ENCODE assay signal across 9 cellular contexts in the genomic region with DNA sequence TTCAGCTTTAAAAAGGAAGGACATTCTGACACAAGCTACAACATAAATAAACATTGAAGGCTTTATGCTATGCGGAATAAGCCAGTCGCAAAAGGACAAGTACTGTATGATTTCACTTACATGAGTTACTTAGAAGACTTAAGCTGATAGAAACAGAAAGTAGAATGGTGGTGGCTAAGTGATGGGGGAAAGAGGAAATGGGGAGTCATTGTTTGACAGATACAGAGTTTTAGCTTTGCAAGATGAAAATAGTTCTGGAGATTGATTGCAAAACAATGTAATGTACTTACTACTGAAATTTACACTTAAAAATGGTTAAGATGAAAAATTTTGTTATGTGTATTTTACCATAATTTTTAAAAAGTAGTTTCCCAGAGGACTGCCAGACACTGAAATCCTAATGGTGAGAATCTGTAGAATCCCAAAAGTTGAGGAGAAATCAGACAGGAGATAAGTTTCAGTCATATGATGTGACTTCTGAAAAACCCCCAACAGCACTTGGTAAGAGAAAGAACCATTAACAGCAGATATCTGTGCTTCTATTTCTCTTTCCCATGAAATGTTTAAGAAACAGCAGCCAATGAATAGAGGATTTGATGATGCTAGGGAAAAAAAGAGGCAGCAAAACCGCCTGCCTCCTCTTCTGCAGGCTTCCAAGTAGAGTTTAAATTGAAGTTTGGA. TPM values are rescaled to one million over a fixed set of nuclear protein-coding genes. Genes with fewer than 3 reads are reported as not detected.
A peak's percentile ranks its signal among the peaks of the same experiment; 100 is the strongest.
DNase-seq lines count a peak whose midpoint lies in the region; ATAC-seq and TF ChIP-seq lines count a peak whose summit lies in the region.
"Had no signal": no experiment of that assay in that cellular context is flagged by ENCODE, and none has a peak within 500 bp of the region (broad histone marks: within the 10 kb centered on the region; RNA-seq: fewer than 3 reads in every experiment).

No MANE protein-coding gene starts in this region.

- no peak overlapping the region for H3K27ac Mint-ChIP-seq in CD4-positive, alpha-beta T cell
- peak overlapping the region; percentile 34 to 62 for H3K27ac Mint-ChIP-seq in T-cell

- CTCF ChIA-PET in CD4-positive, alpha-beta T cell (lab: Charles Lee) = no interaction called here
- CTCF ChIA-PET in T-cell (lab: Charles Lee) = interaction anchor here in 1 of 2 donors (0.5 to 1.2 kb wide), 5 partner anchors 9 to 1844 kb away, joined by 3 to 6 read pairs (median 4); no protein-coding TSS in a partner anchor

- no peak overlapping the region for H3K27ac ChIP-seq in CD4-positive, alpha-beta T cell (ENCODE audit: low read depth, low read length)
- H3K27ac ChIP-seq in substantia nigra (ENCODE audit: low read depth, low read length, poor library complexity, severe bottlenecking) = no peak overlapping the region
- H3K27ac ChIP-seq in SJCRH30 = no peak overlapping the region

- ATAC-seq in CD4-positive, alpha-beta T cell (ENCODE audit: poor library complexity) = peak; percentile 38
- ATAC-seq in GM19324 (IDR thresholded peaks at IDR 0.05; ENCODE audit: low FRiP score, unreplicated experiment) (peak; percentile 85), HG03060 (IDR thresholded peaks at IDR 0.05; ENCODE audit: low read depth, unreplicated experiment) (peak; percentile 84), T-cell (replicated peaks in 1 of 4) (peak; percentile 56 to 66 (median 64))

- no peak overlapping the region for H3K4me3 ChIP-seq in SJCRH30

- intact Hi-C loops in CD4-positive, alpha-beta T cell (cut with DNase I, micrococcal nuclease) = loop anchor here (5.0 to 10.0 kb wide), 2 partner anchors 189 to 196 kb away; no protein-coding TSS in a partner anchor

- no peaks in the 10 kb centered on the region for H3K36me3 ChIP-seq in SJCRH30

- no peaks in the 10 kb centered on the region for H3K27me3 ChIP-seq in CD4-positive, alpha-beta T cell (ENCODE audit: control insufficient read depth, insufficient read depth, low read length)
- H3K27me3 ChIP-seq in SJCRH30 = no peaks in the 10 kb centered on the region

- H3K9me3 Mint-ChIP-seq in CD4-positive, alpha-beta T cell = no peaks in the 10 kb centered on the region
- no peaks in the 10 kb centered on the region for H3K9me3 Mint-ChIP-seq in T-cell

- H3K4me3 Mint-ChIP-seq in CD4-positive, alpha-beta T cell = no peak overlapping the region
- peak overlapping the region in 1 of 3 donors; percentile 13 for H3K4me3 Mint-ChIP-seq in T-cell

- no peaks in the 10 kb centered on the region for H3K27me3 Mint-ChIP-seq in CD4-positive, alpha-beta T cell
- H3K27me3 Mint-ChIP-seq in T-cell = no peaks in the 10 kb centered on the region

- no peak for TF ChIP-seq CTCF in CD4-positive, alpha-beta T cell (IDR thresholded peaks at IDR 0.05)

- no peak for TF ChIP-seq POLR2A in erythroblast (IDR thresholded peaks at IDR 0.05; ENCODE audit: low read length)

- H3K4me1 Mint-ChIP-seq in CD4-positive, alpha-beta T cell (ENCODE audit: low read depth) = peaks cover 48% of the 10 kb centered on the region
- H3K4me1 Mint-ChIP-seq in T-cell = peaks cover 45 to 46% (median 46%) of the 10 kb centered on the region in 3 donors

- no peaks in the 10 kb centered on the region for H3K36me3 Mint-ChIP-seq in CD4-positive, alpha-beta T cell (ENCODE audit: low read depth)
- H3K36me3 Mint-ChIP-seq in T-cell = no peaks in the 10 kb centered on the region

- no peaks in the 10 kb centered on the region for H3K4me1 ChIP-seq in SJCRH30

- DNase-seq in CD4-positive, alpha-beta T cell = no peak
- no peak for DNase-seq in T-cell
- no peak for DNase-seq in substantia nigra (lab: John Stamatoyannopoulos, UW)
- no peak for DNase-seq in NCI-H2029 (lab: John Stamatoyannopoulos, UW)
- DNase-seq in erythroblast (lab: John Stamatoyannopoulos, UW) = no peak
- DNase-seq in SJCRH30 = no peak

- POLR2A ChIA-PET in CD4-positive, alpha-beta T cell (lab: Charles Lee) = interaction anchor here (0.5 to 1.0 kb wide), 3 partner anchors 9 to 177 kb away, joined by 3 to 4 read pairs (median 4); no protein-coding TSS in a partner anchor
- POLR2A ChIA-PET in T-cell (lab: Charles Lee) = no interaction called here

- H3K9me3 ChIP-seq in CD4-positive, alpha-beta T cell (ENCODE audit: control insufficient read depth, low read length) = no peaks in the 10 kb centered on the region
- no peaks in the 10 kb centered on the region for H3K9me3 ChIP-seq in SJCRH30 (replicated peaks)

RNA-seq across cellular contexts. Expression of gene CLEC2A, which starts 16.6 kb away (rescaled TPM):
- total RNA-seq in CD4-positive, alpha-beta T cell = not detected
- total RNA-seq in T-cell = not detected
- total RNA-seq in SJCRH30 (2014; rRNA removed; shearing (Covaris generic)) = not detected in 2 replicates
- total RNA-seq: Daoy had no signal

RNA-seq across cellular contexts. Expression of gene CLEC12A, which starts 22.5 kb away (rescaled TPM):
- under 1 TPM; 0.22 to 0.42 TPM for total RNA-seq in CD4-positive, alpha-beta T cell
- total RNA-seq in T-cell = under 1 TPM in 1 of 5 donors, not detected in 4; 0.26 TPM
- not detected in 2 replicates for total RNA-seq in SJCRH30 (2014; rRNA removed; shearing (Covaris generic))
- total RNA-seq: Daoy had no signal

RNA-seq across cellular contexts. Expression of gene CLEC1B, which starts 50.2 kb away (rescaled TPM):
- not detected for total RNA-seq in CD4-positive, alpha-beta T cell
- total RNA-seq in T-cell = under 1 TPM in 1 of 5 donors, not detected in 4; 0.50 TPM
- total RNA-seq in SJCRH30 (2014; rRNA removed; shearing (Covaris generic)) = not detected in 2 replicates
- total RNA-seq: Daoy had no signal
